In the genomic region with DNA sequence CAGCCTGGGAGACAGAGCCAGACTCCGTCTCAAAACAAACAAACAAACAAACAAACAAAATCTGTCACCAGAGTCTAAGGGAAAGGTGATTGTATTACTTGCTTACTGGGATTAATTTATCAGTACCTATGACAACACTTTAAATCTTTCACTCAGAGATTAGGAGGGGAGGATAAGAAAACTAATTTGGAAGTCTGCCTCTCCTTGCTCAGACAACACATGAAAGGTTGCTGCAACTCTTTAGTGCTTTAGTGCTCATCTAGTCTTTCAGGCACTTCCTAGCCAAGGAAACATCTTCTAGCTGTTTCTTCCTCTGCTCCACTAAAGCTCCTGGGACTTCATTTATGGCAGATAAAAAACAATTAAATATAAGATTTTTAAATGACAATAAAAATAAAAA, we compare ENCODE assay signal across 2 cellular contexts.
TF ChIP-seq lines count a peak whose summit lies in the region.

No MANE protein-coding gene starts in this region.

TF ChIP-seq in GM23338, 12 proteins besides CTCF, POLR2A, EP300 and RAD21:
- TF ChIP-seq JUNB (IDR thresholded peaks at IDR 0.05; ENCODE audit: unreplicated experiment) (no peak), CREB1 (CRISPR knock-in tag; IDR thresholded peaks at IDR 0.05; ENCODE audit: low read depth) (no peak), POLR2AphosphoS5 (IDR thresholded peaks at IDR 0.05; ENCODE audit: low read depth) (no peak), ZNF331 (CRISPR knock-in tag; IDR thresholded peaks at IDR 0.05; ENCODE audit: low read depth) (no peak), STAT1 (IDR thresholded peaks at IDR 0.05; ENCODE audit: unreplicated experiment) (no peak), EZH2phosphoT487 (IDR thresholded peaks at IDR 0.05; ENCODE audit: unreplicated experiment) (no peak), ZNF114 (CRISPR knock-in tag; IDR thresholded peaks at IDR 0.05) (no peak), EZH2 (IDR thresholded peaks at IDR 0.05; ENCODE audit: low read depth, unreplicated experiment) (no peak), ETS1 (IDR thresholded peaks at IDR 0.05) (no peak)
TF ChIP-seq in GM23338: peak in this region for 0.

TF ChIP-seq in IMR-90, 13 proteins besides CTCF, POLR2A, EP300 and RAD21:
- TF ChIP-seq, protein P1, sequence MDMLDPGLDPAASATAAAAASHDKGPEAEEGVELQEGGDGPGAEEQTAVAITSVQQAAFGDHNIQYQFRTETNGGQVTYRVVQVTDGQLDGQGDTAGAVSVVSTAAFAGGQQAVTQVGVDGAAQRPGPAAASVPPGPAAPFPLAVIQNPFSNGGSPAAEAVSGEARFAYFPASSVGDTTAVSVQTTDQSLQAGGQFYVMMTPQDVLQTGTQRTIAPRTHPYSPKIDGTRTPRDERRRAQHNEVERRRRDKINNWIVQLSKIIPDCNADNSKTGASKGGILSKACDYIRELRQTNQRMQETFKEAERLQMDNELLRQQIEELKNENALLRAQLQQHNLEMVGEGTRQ (IDR thresholded peaks at IDR 0.05; ENCODE audit: low read depth, low read length): no peak
- no peak for TF ChIP-seq MAFK (IDR thresholded peaks at IDR 0.05; ENCODE audit: low read depth, low read length)
- TF ChIP-seq NFE2L2 (IDR thresholded peaks at IDR 0.05; ENCODE audit: low read depth, low read length): no peak
- TF ChIP-seq CEBPB (IDR thresholded peaks at IDR 0.05; ENCODE audit: low read depth, low read length): no peak
- no peak for TF ChIP-seq MXI1 (IDR thresholded peaks at IDR 0.05; ENCODE audit: borderline replicate concordance, low read depth, low read length)
- TF ChIP-seq ELK1 (IDR thresholded peaks at IDR 0.05; ENCODE audit: borderline replicate concordance, low read depth, low read length): no peak
- no peak for TF ChIP-seq FOS (IDR thresholded peaks at IDR 0.05; ENCODE audit: low read depth, low read length)
- no peak for TF ChIP-seq SMC3 (IDR thresholded peaks at IDR 0.05; ENCODE audit: low read depth, low read length)
- TF ChIP-seq RCOR1 (IDR thresholded peaks at IDR 0.05; ENCODE audit: insufficient replicate concordance, low read length): no peak
- no peak for TF ChIP-seq BHLHE40 (IDR thresholded peaks at IDR 0.05; ENCODE audit: low read depth, low read length)
- TF ChIP-seq RFX5 (IDR thresholded peaks at IDR 0.05; ENCODE audit: low read depth, low read length): no peak
- no peak for TF ChIP-seq CHD1 (IDR thresholded peaks at IDR 0.05; ENCODE audit: low read depth, low read length)
- TF ChIP-seq MAZ (IDR thresholded peaks at IDR 0.05; ENCODE audit: borderline replicate concordance, low read depth, low read length): no peak
